1 cellular context compared by ENCODE assay signal in the genomic region with DNA sequence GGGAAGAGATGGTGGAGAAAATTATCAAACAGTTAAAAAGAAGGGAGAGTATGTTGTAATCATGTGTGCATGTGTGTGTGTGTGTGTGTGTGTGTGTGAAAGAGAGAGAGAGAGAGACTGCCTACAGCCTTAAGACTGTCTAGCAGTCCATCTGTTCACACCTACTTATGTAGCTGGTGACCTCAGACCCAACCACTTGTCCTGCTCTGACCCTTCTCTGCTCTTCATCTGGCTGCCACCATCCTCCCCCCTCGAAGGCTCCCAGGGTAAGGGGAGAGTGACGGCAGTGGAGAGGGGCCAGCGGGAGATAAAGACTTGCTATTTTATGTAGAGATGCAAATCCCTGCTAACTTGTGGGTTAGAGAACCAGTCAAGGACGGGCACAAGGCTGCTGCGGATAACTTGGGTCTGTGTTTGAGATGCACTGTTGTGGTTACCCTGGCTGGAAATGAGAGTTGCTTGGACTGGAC.
A peak's percentile ranks its signal among the peaks of the same experiment; 100 is the strongest.
TF ChIP-seq lines count a peak whose summit lies in the region.

No MANE protein-coding gene starts in this region.

TF ChIP-seq in GM12878, 131 proteins besides CTCF, POLR2A, EP300 and RAD21 (continued from another document and continues in another):
- TF ChIP-seq, protein P1, sequence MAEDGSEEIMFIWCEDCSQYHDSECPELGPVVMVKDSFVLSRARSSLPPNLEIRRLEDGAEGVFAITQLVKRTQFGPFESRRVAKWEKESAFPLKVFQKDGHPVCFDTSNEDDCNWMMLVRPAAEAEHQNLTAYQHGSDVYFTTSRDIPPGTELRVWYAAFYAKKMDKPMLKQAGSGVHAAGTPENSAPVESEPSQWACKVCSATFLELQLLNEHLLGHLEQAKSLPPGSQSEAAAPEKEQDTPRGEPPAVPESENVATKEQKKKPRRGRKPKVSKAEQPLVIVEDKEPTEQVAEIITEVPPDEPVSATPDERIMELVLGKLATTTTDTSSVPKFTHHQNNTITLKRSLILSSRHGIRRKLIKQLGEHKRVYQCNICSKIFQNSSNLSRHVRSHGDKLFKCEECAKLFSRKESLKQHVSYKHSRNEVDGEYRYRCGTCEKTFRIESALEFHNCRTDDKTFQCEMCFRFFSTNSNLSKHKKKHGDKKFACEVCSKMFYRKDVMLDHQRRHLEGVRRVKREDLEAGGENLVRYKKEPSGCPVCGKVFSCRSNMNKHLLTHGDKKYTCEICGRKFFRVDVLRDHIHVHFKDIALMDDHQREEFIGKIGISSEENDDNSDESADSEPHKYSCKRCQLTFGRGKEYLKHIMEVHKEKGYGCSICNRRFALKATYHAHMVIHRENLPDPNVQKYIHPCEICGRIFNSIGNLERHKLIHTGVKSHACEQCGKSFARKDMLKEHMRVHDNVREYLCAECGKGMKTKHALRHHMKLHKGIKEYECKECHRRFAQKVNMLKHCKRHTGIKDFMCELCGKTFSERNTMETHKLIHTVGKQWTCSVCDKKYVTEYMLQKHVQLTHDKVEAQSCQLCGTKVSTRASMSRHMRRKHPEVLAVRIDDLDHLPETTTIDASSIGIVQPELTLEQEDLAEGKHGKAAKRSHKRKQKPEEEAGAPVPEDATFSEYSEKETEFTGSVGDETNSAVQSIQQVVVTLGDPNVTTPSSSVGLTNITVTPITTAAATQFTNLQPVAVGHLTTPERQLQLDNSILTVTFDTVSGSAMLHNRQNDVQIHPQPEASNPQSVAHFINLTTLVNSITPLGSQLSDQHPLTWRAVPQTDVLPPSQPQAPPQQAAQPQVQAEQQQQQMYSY (CRISPR knock-in tag; IDR thresholded peaks at IDR 0.05): no peak
- TF ChIP-seq SREBF1 (IDR thresholded peaks at IDR 0.05; ENCODE audit: low read length) (no peak), IKZF2 (IDR thresholded peaks at IDR 0.05) (peak in 1 of 2 experiments; percentile 27; a peak in 2 of 4 replicates), KAT2A (conservative IDR thresholded peaks at IDR 0.05; ENCODE audit: control insufficient read depth, low read depth, low read length) (no peak), TBL1XR1 (IDR thresholded peaks at IDR 0.05; ENCODE audit: low read depth, low read length) (no peak), SIN3A (IDR thresholded peaks at IDR 0.05; ENCODE audit: low read depth, low read length) (no peak), EED (IDR thresholded peaks at IDR 0.05; ENCODE audit: low read depth) (no peak), KDM1A (IDR thresholded peaks at IDR 0.05; ENCODE audit: borderline replicate concordance) (no peak), BACH1 (IDR thresholded peaks at IDR 0.05; ENCODE audit: borderline replicate concordance) (no peak), MYB (IDR thresholded peaks at IDR 0.05; ENCODE audit: borderline replicate concordance, low read depth, low read length) (no peak), KLF5 (IDR thresholded peaks at IDR 0.05; ENCODE audit: partially characterized antibody) (no peak), GABPA (IDR thresholded peaks at IDR 0.05; ENCODE audit: low read depth) (no peak), RB1 (IDR thresholded peaks at IDR 0.05; ENCODE audit: borderline replicate concordance) (no peak), CHD2 (IDR thresholded peaks at IDR 0.05; ENCODE audit: borderline replicate concordance, low read depth, low read length) (no peak), HDGF (IDR thresholded peaks at IDR 0.05) (0 out of 2 replicates have a peak, but pooled peaks have one; percentile 45), TCF12 (IDR thresholded peaks at IDR 0.05; ENCODE audit: low read depth, low read length) (no peak), STAT3 (IDR thresholded peaks at IDR 0.05; ENCODE audit: low read depth, low read length) (no peak), SREBF2 (IDR thresholded peaks at IDR 0.05; ENCODE audit: low read length) (no peak), MEF2B (IDR thresholded peaks at IDR 0.05; ENCODE audit: partially characterized antibody, poor library complexity, severe bottlenecking) (no peak), SMARCA5 (IDR thresholded peaks at IDR 0.05) (no peak), BRCA1 (IDR thresholded peaks at IDR 0.05; ENCODE audit: low read depth, low read length) (no peak), NFYA (IDR thresholded peaks at IDR 0.05; ENCODE audit: borderline replicate concordance, low read depth, low read length) (no peak), CEBPB (IDR thresholded peaks at IDR 0.05; ENCODE audit: borderline replicate concordance in 1 of 2, low read depth in 2 of 2, low read length in 2 of 2) (no peak), IRF4 (IDR thresholded peaks at IDR 0.05; ENCODE audit: low read depth, low read length) (no peak), POLR2AphosphoS2 (IDR thresholded peaks at IDR 0.05; ENCODE audit: low read depth, low read length) (no peak), NFXL1 (IDR thresholded peaks at IDR 0.05; ENCODE audit: borderline replicate concordance) (no peak), CHD1 (IDR thresholded peaks at IDR 0.05; ENCODE audit: low read depth, low read length) (no peak)
- TF ChIP-seq, protein P2, sequence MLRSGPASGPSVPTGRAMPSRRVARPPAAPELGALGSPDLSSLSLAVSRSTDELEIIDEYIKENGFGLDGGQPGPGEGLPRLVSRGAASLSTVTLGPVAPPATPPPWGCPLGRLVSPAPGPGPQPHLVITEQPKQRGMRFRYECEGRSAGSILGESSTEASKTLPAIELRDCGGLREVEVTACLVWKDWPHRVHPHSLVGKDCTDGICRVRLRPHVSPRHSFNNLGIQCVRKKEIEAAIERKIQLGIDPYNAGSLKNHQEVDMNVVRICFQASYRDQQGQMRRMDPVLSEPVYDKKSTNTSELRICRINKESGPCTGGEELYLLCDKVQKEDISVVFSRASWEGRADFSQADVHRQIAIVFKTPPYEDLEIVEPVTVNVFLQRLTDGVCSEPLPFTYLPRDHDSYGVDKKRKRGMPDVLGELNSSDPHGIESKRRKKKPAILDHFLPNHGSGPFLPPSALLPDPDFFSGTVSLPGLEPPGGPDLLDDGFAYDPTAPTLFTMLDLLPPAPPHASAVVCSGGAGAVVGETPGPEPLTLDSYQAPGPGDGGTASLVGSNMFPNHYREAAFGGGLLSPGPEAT (IDR thresholded peaks at IDR 0.05; ENCODE audit: low read depth): no peak
- TF ChIP-seq, protein P3, sequence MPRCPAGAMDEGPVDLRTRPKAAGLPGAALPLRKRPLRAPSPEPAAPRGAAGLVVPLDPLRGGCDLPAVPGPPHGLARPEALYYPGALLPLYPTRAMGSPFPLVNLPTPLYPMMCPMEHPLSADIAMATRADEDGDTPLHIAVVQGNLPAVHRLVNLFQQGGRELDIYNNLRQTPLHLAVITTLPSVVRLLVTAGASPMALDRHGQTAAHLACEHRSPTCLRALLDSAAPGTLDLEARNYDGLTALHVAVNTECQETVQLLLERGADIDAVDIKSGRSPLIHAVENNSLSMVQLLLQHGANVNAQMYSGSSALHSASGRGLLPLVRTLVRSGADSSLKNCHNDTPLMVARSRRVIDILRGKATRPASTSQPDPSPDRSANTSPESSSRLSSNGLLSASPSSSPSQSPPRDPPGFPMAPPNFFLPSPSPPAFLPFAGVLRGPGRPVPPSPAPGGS (IDR thresholded peaks at IDR 0.05; ENCODE audit: borderline replicate concordance, insufficient read depth, low read depth, low read length, poor library complexity, severe bottlenecking): no peak
- TF ChIP-seq, protein P4, sequence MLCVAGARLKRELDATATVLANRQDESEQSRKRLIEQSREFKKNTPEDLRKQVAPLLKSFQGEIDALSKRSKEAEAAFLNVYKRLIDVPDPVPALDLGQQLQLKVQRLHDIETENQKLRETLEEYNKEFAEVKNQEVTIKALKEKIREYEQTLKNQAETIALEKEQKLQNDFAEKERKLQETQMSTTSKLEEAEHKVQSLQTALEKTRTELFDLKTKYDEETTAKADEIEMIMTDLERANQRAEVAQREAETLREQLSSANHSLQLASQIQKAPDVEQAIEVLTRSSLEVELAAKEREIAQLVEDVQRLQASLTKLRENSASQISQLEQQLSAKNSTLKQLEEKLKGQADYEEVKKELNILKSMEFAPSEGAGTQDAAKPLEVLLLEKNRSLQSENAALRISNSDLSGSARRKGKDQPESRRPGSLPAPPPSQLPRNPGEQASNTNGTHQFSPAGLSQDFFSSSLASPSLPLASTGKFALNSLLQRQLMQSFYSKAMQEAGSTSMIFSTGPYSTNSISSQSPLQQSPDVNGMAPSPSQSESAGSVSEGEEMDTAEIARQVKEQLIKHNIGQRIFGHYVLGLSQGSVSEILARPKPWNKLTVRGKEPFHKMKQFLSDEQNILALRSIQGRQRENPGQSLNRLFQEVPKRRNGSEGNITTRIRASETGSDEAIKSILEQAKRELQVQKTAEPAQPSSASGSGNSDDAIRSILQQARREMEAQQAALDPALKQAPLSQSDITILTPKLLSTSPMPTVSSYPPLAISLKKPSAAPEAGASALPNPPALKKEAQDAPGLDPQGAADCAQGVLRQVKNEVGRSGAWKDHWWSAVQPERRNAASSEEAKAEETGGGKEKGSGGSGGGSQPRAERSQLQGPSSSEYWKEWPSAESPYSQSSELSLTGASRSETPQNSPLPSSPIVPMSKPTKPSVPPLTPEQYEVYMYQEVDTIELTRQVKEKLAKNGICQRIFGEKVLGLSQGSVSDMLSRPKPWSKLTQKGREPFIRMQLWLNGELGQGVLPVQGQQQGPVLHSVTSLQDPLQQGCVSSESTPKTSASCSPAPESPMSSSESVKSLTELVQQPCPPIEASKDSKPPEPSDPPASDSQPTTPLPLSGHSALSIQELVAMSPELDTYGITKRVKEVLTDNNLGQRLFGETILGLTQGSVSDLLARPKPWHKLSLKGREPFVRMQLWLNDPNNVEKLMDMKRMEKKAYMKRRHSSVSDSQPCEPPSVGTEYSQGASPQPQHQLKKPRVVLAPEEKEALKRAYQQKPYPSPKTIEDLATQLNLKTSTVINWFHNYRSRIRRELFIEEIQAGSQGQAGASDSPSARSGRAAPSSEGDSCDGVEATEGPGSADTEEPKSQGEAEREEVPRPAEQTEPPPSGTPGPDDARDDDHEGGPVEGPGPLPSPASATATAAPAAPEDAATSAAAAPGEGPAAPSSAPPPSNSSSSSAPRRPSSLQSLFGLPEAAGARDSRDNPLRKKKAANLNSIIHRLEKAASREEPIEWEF (IDR thresholded peaks at IDR 0.05; ENCODE audit: insufficient replicate concordance, low read depth, low read length): no peak
- TF ChIP-seq, protein P5, sequence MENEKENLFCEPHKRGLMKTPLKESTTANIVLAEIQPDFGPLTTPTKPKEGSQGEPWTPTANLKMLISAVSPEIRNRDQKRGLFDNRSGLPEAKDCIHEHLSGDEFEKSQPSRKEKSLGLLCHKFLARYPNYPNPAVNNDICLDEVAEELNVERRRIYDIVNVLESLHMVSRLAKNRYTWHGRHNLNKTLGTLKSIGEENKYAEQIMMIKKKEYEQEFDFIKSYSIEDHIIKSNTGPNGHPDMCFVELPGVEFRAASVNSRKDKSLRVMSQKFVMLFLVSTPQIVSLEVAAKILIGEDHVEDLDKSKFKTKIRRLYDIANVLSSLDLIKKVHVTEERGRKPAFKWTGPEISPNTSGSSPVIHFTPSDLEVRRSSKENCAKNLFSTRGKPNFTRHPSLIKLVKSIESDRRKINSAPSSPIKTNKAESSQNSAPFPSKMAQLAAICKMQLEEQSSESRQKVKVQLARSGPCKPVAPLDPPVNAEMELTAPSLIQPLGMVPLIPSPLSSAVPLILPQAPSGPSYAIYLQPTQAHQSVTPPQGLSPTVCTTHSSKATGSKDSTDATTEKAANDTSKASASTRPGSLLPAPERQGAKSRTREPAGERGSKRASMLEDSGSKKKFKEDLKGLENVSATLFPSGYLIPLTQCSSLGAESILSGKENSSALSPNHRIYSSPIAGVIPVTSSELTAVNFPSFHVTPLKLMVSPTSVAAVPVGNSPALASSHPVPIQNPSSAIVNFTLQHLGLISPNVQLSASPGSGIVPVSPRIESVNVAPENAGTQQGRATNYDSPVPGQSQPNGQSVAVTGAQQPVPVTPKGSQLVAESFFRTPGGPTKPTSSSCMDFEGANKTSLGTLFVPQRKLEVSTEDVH (IDR thresholded peaks at IDR 0.05; ENCODE audit: low read depth, partially characterized antibody): no peak
- TF ChIP-seq, protein P6, sequence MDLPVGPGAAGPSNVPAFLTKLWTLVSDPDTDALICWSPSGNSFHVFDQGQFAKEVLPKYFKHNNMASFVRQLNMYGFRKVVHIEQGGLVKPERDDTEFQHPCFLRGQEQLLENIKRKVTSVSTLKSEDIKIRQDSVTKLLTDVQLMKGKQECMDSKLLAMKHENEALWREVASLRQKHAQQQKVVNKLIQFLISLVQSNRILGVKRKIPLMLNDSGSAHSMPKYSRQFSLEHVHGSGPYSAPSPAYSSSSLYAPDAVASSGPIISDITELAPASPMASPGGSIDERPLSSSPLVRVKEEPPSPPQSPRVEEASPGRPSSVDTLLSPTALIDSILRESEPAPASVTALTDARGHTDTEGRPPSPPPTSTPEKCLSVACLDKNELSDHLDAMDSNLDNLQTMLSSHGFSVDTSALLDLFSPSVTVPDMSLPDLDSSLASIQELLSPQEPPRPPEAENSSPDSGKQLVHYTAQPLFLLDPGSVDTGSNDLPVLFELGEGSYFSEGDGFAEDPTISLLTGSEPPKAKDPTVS (IDR thresholded peaks at IDR 0.05; ENCODE audit: low read depth, low read length): no peak
- TF ChIP-seq, protein P7, sequence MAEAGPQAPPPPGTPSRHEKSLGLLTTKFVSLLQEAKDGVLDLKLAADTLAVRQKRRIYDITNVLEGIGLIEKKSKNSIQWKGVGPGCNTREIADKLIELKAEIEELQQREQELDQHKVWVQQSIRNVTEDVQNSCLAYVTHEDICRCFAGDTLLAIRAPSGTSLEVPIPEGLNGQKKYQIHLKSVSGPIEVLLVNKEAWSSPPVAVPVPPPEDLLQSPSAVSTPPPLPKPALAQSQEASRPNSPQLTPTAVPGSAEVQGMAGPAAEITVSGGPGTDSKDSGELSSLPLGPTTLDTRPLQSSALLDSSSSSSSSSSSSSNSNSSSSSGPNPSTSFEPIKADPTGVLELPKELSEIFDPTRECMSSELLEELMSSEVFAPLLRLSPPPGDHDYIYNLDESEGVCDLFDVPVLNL (IDR thresholded peaks at IDR 0.05; ENCODE audit: low read depth, low read length): no peak
- TF ChIP-seq, protein P8, sequence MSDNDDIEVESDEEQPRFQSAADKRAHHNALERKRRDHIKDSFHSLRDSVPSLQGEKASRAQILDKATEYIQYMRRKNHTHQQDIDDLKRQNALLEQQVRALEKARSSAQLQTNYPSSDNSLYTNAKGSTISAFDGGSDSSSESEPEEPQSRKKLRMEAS (IDR thresholded peaks at IDR 0.05; ENCODE audit: low read depth, low read length): no peak
- TF ChIP-seq, protein P9, sequence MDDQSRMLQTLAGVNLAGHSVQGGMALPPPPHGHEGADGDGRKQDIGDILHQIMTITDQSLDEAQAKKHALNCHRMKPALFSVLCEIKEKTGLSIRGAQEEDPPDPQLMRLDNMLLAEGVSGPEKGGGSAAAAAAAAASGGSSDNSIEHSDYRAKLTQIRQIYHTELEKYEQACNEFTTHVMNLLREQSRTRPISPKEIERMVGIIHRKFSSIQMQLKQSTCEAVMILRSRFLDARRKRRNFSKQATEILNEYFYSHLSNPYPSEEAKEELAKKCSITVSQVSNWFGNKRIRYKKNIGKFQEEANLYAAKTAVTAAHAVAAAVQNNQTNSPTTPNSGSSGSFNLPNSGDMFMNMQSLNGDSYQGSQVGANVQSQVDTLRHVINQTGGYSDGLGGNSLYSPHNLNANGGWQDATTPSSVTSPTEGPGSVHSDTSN (IDR thresholded peaks at IDR 0.05; ENCODE audit: insufficient replicate concordance, low read depth, low read length): no peak
- TF ChIP-seq, protein P10, sequence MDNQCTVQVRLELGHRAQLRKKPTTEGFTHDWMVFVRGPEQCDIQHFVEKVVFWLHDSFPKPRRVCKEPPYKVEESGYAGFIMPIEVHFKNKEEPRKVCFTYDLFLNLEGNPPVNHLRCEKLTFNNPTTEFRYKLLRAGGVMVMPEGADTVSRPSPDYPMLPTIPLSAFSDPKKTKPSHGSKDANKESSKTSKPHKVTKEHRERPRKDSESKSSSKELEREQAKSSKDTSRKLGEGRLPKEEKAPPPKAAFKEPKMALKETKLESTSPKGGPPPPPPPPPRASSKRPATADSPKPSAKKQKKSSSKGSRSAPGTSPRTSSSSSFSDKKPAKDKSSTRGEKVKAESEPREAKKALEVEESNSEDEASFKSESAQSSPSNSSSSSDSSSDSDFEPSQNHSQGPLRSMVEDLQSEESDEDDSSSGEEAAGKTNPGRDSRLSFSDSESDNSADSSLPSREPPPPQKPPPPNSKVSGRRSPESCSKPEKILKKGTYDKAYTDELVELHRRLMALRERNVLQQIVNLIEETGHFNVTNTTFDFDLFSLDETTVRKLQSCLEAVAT (IDR thresholded peaks at IDR 0.05): no peak
